ENCODE assay signal across 13 cellular contexts in genomic region chr15:69881760-69882159, GRCh38.
DNase-seq lines count a peak whose midpoint lies in the region; ATAC-seq and TF ChIP-seq lines count a peak whose summit lies in the region.
"Had no signal": no experiment of that assay in that cellular context is flagged by ENCODE, and none has a peak within 500 bp of the region (broad histone marks: within the 10 kb centered on the region; RNA-seq: fewer than 3 reads in every experiment).

No MANE protein-coding gene starts in this region.

- peak; percentile 73 for DNase-seq in GM10266 (ENCODE audit: extremely low spot score)
- DNase-seq in effector memory CD8-positive, alpha-beta T cell: no peak
- no peak for DNase-seq in activated CD4-positive, alpha-beta T cell treated with anti-CD3 and anti-CD28 coated beads, Interleukin-2, amount 10 ng/mL, durations not matched to agents 7 days and 5 days
- DNase-seq in stimulated activated CD4-positive, alpha-beta T cell treated with anti-CD3 and anti-CD28 coated beads, Interleukin-12 subunit alpha, Interleukin-12 subunit beta, amount 100 ng/mL, for 4 hours: no peak
- DNase-seq: activated CD4-positive, alpha-beta T cell treated with anti-CD3 and anti-CD28 coated beads, Interleukin-2, amount 50 U/mL, for 4 hours; COR-L47 had no signal

- CTCF ChIA-PET in activated CD4-positive, alpha-beta T cell treated with anti-CD3 and anti-CD28 coated beads, Interleukin-2, amount 10 ng/mL, durations not matched to agents 7 days and 5 days (lab: Charles Lee): no interaction called here

- no peak overlapping the region for H3K27ac Mint-ChIP-seq in effector memory CD8-positive, alpha-beta T cell
- H3K27ac Mint-ChIP-seq in activated CD4-positive, alpha-beta T cell treated with anti-CD3 and anti-CD28 coated beads, Interleukin-2, amount 10 ng/mL, durations not matched to agents 7 days and 5 days: no peak overlapping the region
- H3K27ac Mint-ChIP-seq: activated naive CD8-positive, alpha-beta T cell; dendritic cell treated with granulocyte-macrophage colony-stimulating factor and Interleukin-4, amounts not matched to agents 40 ng/mL and 50 ng/mL, for 4 days; mesothelial cell of epicardium had no signal

- POLR2A ChIA-PET in activated CD4-positive, alpha-beta T cell treated with anti-CD3 and anti-CD28 coated beads, Interleukin-2, amount 10 ng/mL, durations not matched to agents 7 days and 5 days (lab: Charles Lee): no interaction called here

- H3K4me1 Mint-ChIP-seq in effector memory CD8-positive, alpha-beta T cell (ENCODE audit: low read depth in 2 of 2): no peaks in the 10 kb centered on the region
- no peaks in the 10 kb centered on the region for H3K4me1 Mint-ChIP-seq in activated CD4-positive, alpha-beta T cell treated with anti-CD3 and anti-CD28 coated beads, Interleukin-2, amount 10 ng/mL, durations not matched to agents 7 days and 5 days

- no peaks in the 10 kb centered on the region for H3K9me3 Mint-ChIP-seq in effector memory CD8-positive, alpha-beta T cell
- peaks cover 4% of the 10 kb centered on the region for H3K9me3 Mint-ChIP-seq in activated CD4-positive, alpha-beta T cell treated with anti-CD3 and anti-CD28 coated beads, Interleukin-2, amount 10 ng/mL, durations not matched to agents 7 days and 5 days
- H3K9me3 Mint-ChIP-seq: dendritic cell treated with granulocyte-macrophage colony-stimulating factor and Interleukin-4, amounts not matched to agents 40 ng/mL and 50 ng/mL, for 4 days had no signal

- peaks cover 20 to 45% of the 10 kb centered on the region in 2 donors for H3K27me3 Mint-ChIP-seq in effector memory CD8-positive, alpha-beta T cell
- no peaks in the 10 kb centered on the region for H3K27me3 Mint-ChIP-seq in activated CD4-positive, alpha-beta T cell treated with anti-CD3 and anti-CD28 coated beads, Interleukin-2, amount 10 ng/mL, durations not matched to agents 7 days and 5 days
- H3K27me3 Mint-ChIP-seq: activated naive CD8-positive, alpha-beta T cell had no signal

- H3K4me3 Mint-ChIP-seq in effector memory CD8-positive, alpha-beta T cell: no peak overlapping the region
- no peak overlapping the region for H3K4me3 Mint-ChIP-seq in activated CD4-positive, alpha-beta T cell treated with anti-CD3 and anti-CD28 coated beads, Interleukin-2, amount 10 ng/mL, durations not matched to agents 7 days and 5 days
- H3K4me3 Mint-ChIP-seq: activated naive CD8-positive, alpha-beta T cell; dendritic cell treated with granulocyte-macrophage colony-stimulating factor and Interleukin-4, amounts not matched to agents 40 ng/mL and 50 ng/mL, for 4 days; mesothelial cell of epicardium had no signal

- no peak for TF ChIP-seq CTCF in GM10266 (IDR thresholded peaks at IDR 0.05; ENCODE audit: control insufficient read depth, insufficient read depth, low read depth, missing control alignments)

- no peaks in the 10 kb centered on the region for H3K36me3 Mint-ChIP-seq in effector memory CD8-positive, alpha-beta T cell (ENCODE audit: insufficient read depth)
- H3K36me3 Mint-ChIP-seq in activated CD4-positive, alpha-beta T cell treated with anti-CD3 and anti-CD28 coated beads, Interleukin-2, amount 10 ng/mL, durations not matched to agents 7 days and 5 days (ENCODE audit: low read depth): peaks cover 2% of the 10 kb centered on the region
- H3K36me3 Mint-ChIP-seq: activated naive CD8-positive, alpha-beta T cell; mesothelial cell of epicardium had no signal

- ATAC-seq in GM19372 (IDR thresholded peaks at IDR 0.05; ENCODE audit: low read depth, unreplicated experiment) (peak; percentile 93), HG03442 (IDR thresholded peaks at IDR 0.05; ENCODE audit: unreplicated experiment) (peak; percentile 88), GM18520 (IDR thresholded peaks at IDR 0.05; ENCODE audit: unreplicated experiment) (no peak), HG02970 (IDR thresholded peaks at IDR 0.05; ENCODE audit: low FRiP score, unreplicated experiment) (no peak)
- ATAC-seq in effector memory CD8-positive, alpha-beta T cell (replicated peaks): peak; percentile 32

Comparison
In these comparisons a context has a peak if more than half of its experiments do, and no peak if none do; other contexts are left out.
1. ATAC-seq: peak in GM19372 (single experiment), HG03442 (single experiment) and effector memory CD8-positive, alpha-beta T cell (single experiment); none in GM18520 (single experiment) and HG02970 (single experiment).